In genomic region chr10:89889610-89890009, GRCh38 we compare ENCODE assay signal across 16 cellular contexts.
A peak's percentile ranks its signal among the peaks of the same experiment; 100 is the strongest.
DNase-seq lines count a peak whose midpoint lies in the region; ATAC-seq and TF ChIP-seq lines count a peak whose summit lies in the region.
"Had no signal": no experiment of that assay in that cellular context is flagged by ENCODE, and none has a peak within 500 bp of the region (broad histone marks: within the 10 kb centered on the region; RNA-seq: fewer than 3 reads in every experiment).

No MANE protein-coding gene starts in this region.

- TF ChIP-seq POLR2A in esophagus squamous epithelium (IDR thresholded peaks at IDR 0.05) = no peak

- H4K20me1 ChIP-seq in BLaER1 treated with 17β-estradiol and CSF1 and Interleukin-3, amounts not matched to agents 10 nM and 100 nM = no peaks in the 10 kb centered on the region

- H3K9me3 ChIP-seq in BLaER1 treated with 17β-estradiol and CSF1 and Interleukin-3, amounts not matched to agents 10 nM and 100 nM (replicated peaks in 1 of 11) = peaks cover 0 to 38% (median 22%) of the 10 kb centered on the region in 11 experiments; a peak in 15 of 22 replicates
- no peaks in the 10 kb centered on the region for H3K9me3 ChIP-seq in esophagus squamous epithelium
- H3K9me3 ChIP-seq: vagina had no signal

- peaks cover 53 to 74% (median 65%) of the 10 kb centered on the region in 10 experiments for H3K4me1 ChIP-seq in BLaER1 treated with 17β-estradiol and CSF1 and Interleukin-3, amounts not matched to agents 10 nM and 100 nM
- no peaks in the 10 kb centered on the region for H3K4me1 ChIP-seq in esophagus squamous epithelium
- H3K4me1 ChIP-seq: vagina had no signal

- peaks cover 0 to 11% (median 0%) of the 10 kb centered on the region in 11 experiments; a peak in 2 of 22 replicates for H3K36me3 ChIP-seq in BLaER1 treated with 17β-estradiol and CSF1 and Interleukin-3, amounts not matched to agents 10 nM and 100 nM
- H3K36me3 ChIP-seq in esophagus squamous epithelium = no peaks in the 10 kb centered on the region
- H3K36me3 ChIP-seq: vagina had no signal

- peak overlapping the region; percentile 77 to 99 (median 92) for H3K27ac ChIP-seq in BLaER1 treated with 17β-estradiol and CSF1 and Interleukin-3, amounts not matched to agents 10 nM and 100 nM
- peak overlapping the region in 3 of 4 donors; percentile 9 to 23 (median 16) for H3K27ac ChIP-seq in esophagus squamous epithelium
- H3K27ac ChIP-seq: hepatocyte, vagina had no signal

- TF ChIP-seq CTCF in esophagus squamous epithelium (IDR thresholded peaks at IDR 0.05) = no peak

- peak overlapping the region; percentile 71 to 91 (median 77) for H3K9ac ChIP-seq in BLaER1 treated with 17β-estradiol and CSF1 and Interleukin-3, amounts not matched to agents 10 nM and 100 nM

- intact Hi-C loops in esophagus squamous epithelium (cut with DNase I) (no loop called here), left colon (cut with DNase I, micrococcal nuclease) (no loop called here)

- peak overlapping the region in 8 of 10 experiments; percentile 8 to 56 (median 40); a peak in 14 of 20 replicates for H3K4me3 ChIP-seq in BLaER1 treated with 17β-estradiol and CSF1 and Interleukin-3, amounts not matched to agents 10 nM and 100 nM
- H3K4me3 ChIP-seq in esophagus squamous epithelium = no peak overlapping the region
- H3K4me3 ChIP-seq: hepatocyte, vagina had no signal

- H3K27me3 ChIP-seq in BLaER1 treated with 17β-estradiol and CSF1 and Interleukin-3, amounts not matched to agents 10 nM and 100 nM = no peaks in the 10 kb centered on the region
- H3K27me3 ChIP-seq in esophagus squamous epithelium = no peaks in the 10 kb centered on the region
- H3K27me3 ChIP-seq: hepatocyte, vagina had no signal

- no peak for ATAC-seq in left colon

- WGBS in esophagus squamous epithelium, 2 donors = 67 to 78% methylated on average over 2 of the region's 2 CpGs

- DNase-seq in NAMALWA (ENCODE audit: low spot score) (peak; percentile 42), esophagus squamous epithelium (lab: John Stamatoyannopoulos, UW) (no peak), pons (ENCODE audit: low spot score) (peak; percentile 66), SHP77 treated with DMSO at 0.1 percent for 48 hours (lab: John Stamatoyannopoulos, UW) (no peak), left colon (no peak), NCI-H524 treated with DMSO at 0.1 percent for 48 hours (lab: John Stamatoyannopoulos, UW) (no peak), OCI-M2 (lab: John Stamatoyannopoulos, UW; ENCODE audit: unreplicated experiment) (no peak)
- DNase-seq: activated naive CD4-positive, alpha-beta T cell treated with anti-CD3 and anti-CD28 coated beads for 36 hours; activated T-cell treated with anti-CD3 and anti-CD28 coated beads for 4 hours; COR-L47; HCEC 1CT; mesendoderm; NCI-H526 treated with DMSO at 0.1 percent for 48 hours had no signal

- H3K4me2 ChIP-seq in BLaER1 treated with 17β-estradiol and CSF1 and Interleukin-3, amounts not matched to agents 10 nM and 100 nM = peak overlapping the region; percentile 73 to 93 (median 81)
- H3K4me2 ChIP-seq: hepatocyte had no signal

Comparison
In these comparisons a context has a peak if more than half of its experiments do, and no peak if none do; other contexts are left out.
1. H3K4me3 ChIP-seq: peak in BLaER1 treated with 17β-estradiol and CSF1 and Interleukin-3, amounts not matched to agents 10 nM and 100 nM (8 of 10); none in esophagus squamous epithelium (0 of 4).
2. DNase-seq: peak in NAMALWA (single experiment) and pons (single experiment); none in esophagus squamous epithelium (single experiment), SHP77 treated with DMSO at 0.1 percent for 48 hours (single experiment), left colon (0 of 2), NCI-H524 treated with DMSO at 0.1 percent for 48 hours (single experiment) and OCI-M2 (single experiment).